Comparison of ENCODE assay signal across 8 cellular contexts in the genomic region with DNA sequence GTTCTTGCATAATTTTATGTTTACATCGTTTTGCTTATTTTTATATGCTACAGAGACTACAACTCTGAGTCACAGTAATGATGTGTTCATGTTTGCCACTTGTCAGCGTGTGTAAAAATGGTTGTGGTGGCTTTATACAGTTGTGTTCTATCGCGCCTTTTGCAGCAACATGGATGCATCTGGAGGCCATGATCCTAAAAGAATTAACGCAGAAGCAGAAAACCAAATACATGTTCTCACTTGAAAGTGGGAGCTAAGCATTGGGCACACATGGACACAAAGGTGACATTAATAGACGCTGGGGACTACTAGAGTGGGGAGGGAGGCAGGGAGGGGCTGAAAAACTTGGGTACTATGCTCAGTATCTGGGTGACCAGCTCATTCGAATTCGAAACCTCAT. TPM values are rescaled to one million over a fixed set of nuclear protein-coding genes. Genes with fewer than 3 reads are reported as not detected.
DNase-seq lines count a peak whose midpoint lies in the region; TF ChIP-seq lines count a peak whose summit lies in the region.

No MANE protein-coding gene starts in this region.

- DNase-seq in activated T-cell treated with anti-CD3 and anti-CD28 coated beads for 48 hours (ENCODE audit: low read depth) (peak; percentile 8), foreskin fibroblast (no peak), smooth muscle cell (lab: John Stamatoyannopoulos, UW; ENCODE audit: unreplicated experiment) (no peak), NCI-H226 (no peak), superior temporal gyrus (ENCODE audit: extremely low spot score) (no peak), SIG-M5 (lab: John Stamatoyannopoulos, UW) (no peak)
- no peak for DNase-seq in activated T-cell treated with anti-CD3 and anti-CD28 coated beads, Interleukin-2, amount 50 U/mL, for 1 hour
- peak; percentile 74 for DNase-seq in activated CD4-positive, alpha-beta T cell treated with anti-CD3 and anti-CD28 coated beads, Interleukin-2, amount 10 ng/mL, durations not matched to agents 24 days and 14 days

- H3K27ac ChIP-seq in smooth muscle cell (ENCODE audit: low read depth) = peak overlapping the region; percentile 93

- H3K4me3 ChIP-seq in foreskin fibroblast (ENCODE audit: low read depth in 1 of 2, low read length in 2 of 2) (peak overlapping the region; percentile 73 to 93), smooth muscle cell (peak overlapping the region; percentile 80)

- peak overlapping the region; percentile 91 for H2AFZ ChIP-seq in smooth muscle cell (ENCODE audit: low read depth)

- peaks cover 6% of the 10 kb centered on the region for H3K36me3 ChIP-seq in smooth muscle cell (ENCODE audit: low read depth)

- intact Hi-C loops in activated CD4-positive, alpha-beta T cell treated with anti-CD3 and anti-CD28 coated beads, Interleukin-2, amount 10 ng/mL, durations not matched to agents 24 days and 14 days (cut with micrococcal nuclease) = loop anchor here (1.0 to 5.0 kb wide), 8 partner anchors 9 to 538 kb away; a partner anchor contains a TSS

- H3K9me3 ChIP-seq in smooth muscle cell (replicated peaks; ENCODE audit: low read depth) = no peaks in the 10 kb centered on the region

- peaks cover 17% of the 10 kb centered on the region for H3K79me2 ChIP-seq in smooth muscle cell (ENCODE audit: low read depth)

- H3K27ac Mint-ChIP-seq in activated CD4-positive, alpha-beta T cell treated with anti-CD3 and anti-CD28 coated beads, Interleukin-2, amount 10 ng/mL, durations not matched to agents 24 days and 14 days = peak overlapping the region; percentile 99

- H3K9ac ChIP-seq in smooth muscle cell (ENCODE audit: low read depth) = peak overlapping the region; percentile 88

- H3K9me3 Mint-ChIP-seq in activated CD4-positive, alpha-beta T cell treated with anti-CD3 and anti-CD28 coated beads, Interleukin-2, amount 10 ng/mL, durations not matched to agents 24 days and 14 days = no peaks in the 10 kb centered on the region

- H3K4me1 ChIP-seq in smooth muscle cell (ENCODE audit: low read depth) = peaks cover 8% of the 10 kb centered on the region

- H4K20me1 ChIP-seq in smooth muscle cell (ENCODE audit: low read depth) = no peaks in the 10 kb centered on the region

- TF ChIP-seq CTCF in foreskin fibroblast (IDR thresholded peaks at IDR 0.05; ENCODE audit: low read depth, low read length) = no peak
- no peak for TF ChIP-seq CTCF in smooth muscle cell (IDR thresholded peaks at IDR 0.05; ENCODE audit: borderline replicate concordance, insufficient read depth, poor library complexity, severe bottlenecking)

- peak overlapping the region; percentile 99 for H3K4me3 Mint-ChIP-seq in activated CD4-positive, alpha-beta T cell treated with anti-CD3 and anti-CD28 coated beads, Interleukin-2, amount 10 ng/mL, durations not matched to agents 24 days and 14 days

- H3K27me3 ChIP-seq in smooth muscle cell (ENCODE audit: low read depth) = no peaks in the 10 kb centered on the region

- peak overlapping the region; percentile 99 for H3K4me2 ChIP-seq in smooth muscle cell

- WGBS in smooth muscle cell (ENCODE audit: low lambda C conversion rate) = 64% methylated on average over 8 of the region's 8 CpGs

- peaks cover 3% of the 10 kb centered on the region for H3K27me3 Mint-ChIP-seq in activated CD4-positive, alpha-beta T cell treated with anti-CD3 and anti-CD28 coated beads, Interleukin-2, amount 10 ng/mL, durations not matched to agents 24 days and 14 days

- H3K4me1 Mint-ChIP-seq in activated CD4-positive, alpha-beta T cell treated with anti-CD3 and anti-CD28 coated beads, Interleukin-2, amount 10 ng/mL, durations not matched to agents 24 days and 14 days = peaks cover 36% of the 10 kb centered on the region

- peaks cover 35% of the 10 kb centered on the region for H3K36me3 Mint-ChIP-seq in activated CD4-positive, alpha-beta T cell treated with anti-CD3 and anti-CD28 coated beads, Interleukin-2, amount 10 ng/mL, durations not matched to agents 24 days and 14 days (ENCODE audit: low read depth)

- no peaks in the 10 kb centered on the region for H3F3A ChIP-seq in smooth muscle cell (ENCODE audit: low read depth)

RNA-seq across cellular contexts. Expression of a gene that starts 1.0 kb away (rescaled TPM):
- 108 TPM in 2 replicates for total RNA-seq in activated CD4-positive, alpha-beta T cell treated with anti-CD3 and anti-CD28 coated beads, Interleukin-2, amount 10 ng/mL, durations not matched to agents 24 days and 14 days
- total RNA-seq in smooth muscle cell = 53.9 and 55.8 TPM in 2 replicates
- polyA plus RNA-seq in smooth muscle cell = 44.2 and 55.6 TPM in 2 replicates

RNA-seq across cellular contexts. Expression of a gene that starts 9.7 kb away (rescaled TPM):
- total RNA-seq in activated CD4-positive, alpha-beta T cell treated with anti-CD3 and anti-CD28 coated beads, Interleukin-2, amount 10 ng/mL, durations not matched to agents 24 days and 14 days = 21.1 and 24.3 TPM in 2 replicates
- total RNA-seq in smooth muscle cell = 26.1 and 29.8 TPM in 2 replicates
- polyA plus RNA-seq in smooth muscle cell = 3.0 and 4.2 TPM in 2 replicates

RNA-seq across cellular contexts. Expression of a gene that starts 39.6 kb away (rescaled TPM):
- 15.0 and 15.3 TPM in 2 replicates for total RNA-seq in activated CD4-positive, alpha-beta T cell treated with anti-CD3 and anti-CD28 coated beads, Interleukin-2, amount 10 ng/mL, durations not matched to agents 24 days and 14 days
- total RNA-seq in smooth muscle cell = 25.3 and 74.9 TPM in 2 replicates
- polyA plus RNA-seq in smooth muscle cell = 7.8 and 8.1 TPM in 2 replicates

RNA-seq across cellular contexts. Expression of a gene that starts 39.9 kb away (rescaled TPM):
- 1.8 and 1.9 TPM in 2 replicates for total RNA-seq in activated CD4-positive, alpha-beta T cell treated with anti-CD3 and anti-CD28 coated beads, Interleukin-2, amount 10 ng/mL, durations not matched to agents 24 days and 14 days
- total RNA-seq in smooth muscle cell = 2.7 and 2.9 TPM in 2 replicates
- 2.5 and 3.1 TPM in 2 replicates for polyA plus RNA-seq in smooth muscle cell

Comparison
In these comparisons a context has a peak if more than half of its experiments do, and no peak if none do; other contexts are left out.
1. DNase-seq: peak in activated T-cell treated with anti-CD3 and anti-CD28 coated beads for 48 hours (single experiment) and activated CD4-positive, alpha-beta T cell treated with anti-CD3 and anti-CD28 coated beads, Interleukin-2, amount 10 ng/mL, durations not matched to agents 24 days and 14 days (single experiment); none in activated T-cell treated with anti-CD3 and anti-CD28 coated beads, Interleukin-2, amount 50 U/mL, for 1 hour (single experiment), foreskin fibroblast (0 of 2), smooth muscle cell (single experiment), NCI-H226 (single experiment), superior temporal gyrus (single experiment) and SIG-M5 (single experiment).